Comparison of ENCODE assay signal across 1 cellular context in the genomic region with DNA sequence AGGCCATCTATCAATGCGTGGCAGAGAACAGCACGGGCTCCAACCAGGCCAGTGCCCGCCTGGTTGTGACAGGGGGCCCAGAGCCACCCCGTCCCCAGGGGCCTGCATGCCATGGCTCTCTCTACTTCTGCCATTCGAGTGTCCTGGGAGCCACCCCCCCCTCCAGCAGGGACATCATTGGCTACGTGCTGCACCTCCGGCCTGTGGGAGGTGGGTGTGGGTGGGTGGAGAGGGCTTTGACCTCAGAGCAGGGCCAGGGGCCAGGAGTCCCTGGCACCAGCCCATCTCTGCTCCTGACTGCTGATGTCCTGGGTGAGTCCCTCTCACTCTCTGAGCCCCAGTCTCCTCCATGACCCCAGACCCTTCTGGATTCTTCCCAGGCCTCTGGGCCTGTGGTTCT.
TF ChIP-seq lines count a peak whose summit lies in the region.

No MANE protein-coding gene starts in this region.

TF ChIP-seq in HepG2, 621 proteins besides CTCF, POLR2A, EP300 and RAD21:
- TF ChIP-seq PCBP1 (IDR thresholded peaks at IDR 0.05; ENCODE audit: borderline replicate concordance, low read depth, low read length) (no peak), HDAC6 (IDR thresholded peaks at IDR 0.05; ENCODE audit: low read depth, low read length) (no peak), ZSCAN21 (CRISPR knock-in tag; IDR thresholded peaks at IDR 0.05; ENCODE audit: borderline replicate concordance) (no peak), ZNF446 (CRISPR knock-in tag; IDR thresholded peaks at IDR 0.05) (no peak), PHF21A (CRISPR knock-in tag; IDR thresholded peaks at IDR 0.05) (no peak), TEAD3 (CRISPR knock-in tag; optimal IDR thresholded peaks at IDR 0.05; ENCODE audit: borderline replicate concordance) (no peak), ZFP36L1 (CRISPR knock-in tag; IDR thresholded peaks at IDR 0.05) (no peak), SOX13 (IDR thresholded peaks at IDR 0.05) (no peak), SOX13 (CRISPR knock-in tag; conservative IDR thresholded peaks at IDR 0.05 in 1 of 2, IDR thresholded peaks at IDR 0.05 in 1 of 2) (no peak), RAD51 (IDR thresholded peaks at IDR 0.05; ENCODE audit: borderline replicate concordance) (no peak), ZNF749 (CRISPR knock-in tag; IDR thresholded peaks at IDR 0.05; ENCODE audit: borderline replicate concordance) (no peak), FOXM1 (CRISPR knock-in tag; IDR thresholded peaks at IDR 0.05) (no peak), SNAPC2 (CRISPR knock-in tag; IDR thresholded peaks at IDR 0.05) (no peak), SIN3A (IDR thresholded peaks at IDR 0.05; ENCODE audit: borderline replicate concordance, low read depth, low read length) (no peak), ELF1 (CRISPR knock-in tag; IDR thresholded peaks at IDR 0.05) (no peak), ZEB1 (IDR thresholded peaks at IDR 0.05; ENCODE audit: insufficient replicate concordance, low read depth) (no peak), ZFX (CRISPR knock-in tag; IDR thresholded peaks at IDR 0.05; ENCODE audit: low read depth) (no peak), NCOR1 (IDR thresholded peaks at IDR 0.05; ENCODE audit: borderline replicate concordance, low read length) (no peak)
- TF ChIP-seq, protein P1, sequence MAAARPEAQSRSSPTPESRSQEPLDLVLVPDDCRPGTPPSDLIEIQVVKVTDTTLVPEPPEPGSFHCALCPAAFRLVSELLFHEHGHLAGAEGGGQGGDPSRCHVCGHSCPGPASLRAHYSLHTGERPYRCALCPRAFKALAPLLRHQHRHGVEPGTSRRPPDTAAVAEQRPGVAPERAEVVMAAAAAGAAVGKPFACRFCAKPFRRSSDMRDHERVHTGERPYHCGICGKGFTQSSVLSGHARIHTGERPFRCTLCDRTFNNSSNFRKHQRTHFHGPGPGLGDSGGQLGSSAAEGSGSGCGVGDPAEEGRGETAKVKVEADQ (CRISPR knock-in tag; IDR thresholded peaks at IDR 0.05; ENCODE audit: borderline replicate concordance) = no peak
